ENCODE assay signal across 24 cellular contexts in genomic region chrX:19156223-19156622, GRCh38. TPM values are rescaled to one million over a fixed set of nuclear protein-coding genes. Genes with fewer than 3 reads are reported as not detected.
DNase-seq lines count a peak whose midpoint lies in the region; TF ChIP-seq lines count a peak whose summit lies in the region.
"Had no signal": no experiment of that assay in that cellular context is flagged by ENCODE, and none has a peak within 500 bp of the region (broad histone marks: within the 10 kb centered on the region; RNA-seq: fewer than 3 reads in every experiment).

No MANE protein-coding gene starts in this region.

- H3K27ac ChIP-seq in endodermal cell (ENCODE audit: low read depth, low read length) (no peak overlapping the region), neural progenitor cell (no peak overlapping the region), prostate gland (no peak overlapping the region)
- H3K27ac ChIP-seq: spleen, thoracic aorta had no signal

- H3K4me1 ChIP-seq in endodermal cell (ENCODE audit: control insufficient read depth, insufficient read depth, low read length) (no peaks in the 10 kb centered on the region), neural progenitor cell (no peaks in the 10 kb centered on the region), prostate gland (replicated peaks) (no peaks in the 10 kb centered on the region)
- H3K4me1 ChIP-seq: spleen had no signal

- intact Hi-C loops in prostate gland (cut with DNase I) = no loop called here

- DNase-seq in DMS53 (lab: John Stamatoyannopoulos, UW) = peak; percentile 2
- DNase-seq in DMS53 treated with DMSO at 0.1 percent for 48 hours (lab: John Stamatoyannopoulos, UW; ENCODE audit: unreplicated experiment) = no peak
- peak; percentile 15 for DNase-seq in NB4 (ENCODE audit: low read depth)
- peak; percentile 57 for DNase-seq in endodermal cell
- peak; percentile 13 for DNase-seq in neural progenitor cell (ENCODE audit: low spot score)
- no peak for DNase-seq in stimulated activated CD4-positive, alpha-beta T cell treated with anti-CD3 and anti-CD28 coated beads, Interleukin-2, amount 100 ng/mL, for 48 hours
- DNase-seq in DMS79 treated with DMSO at 0.1 percent for 48 hours (lab: John Stamatoyannopoulos, UW) = no peak
- no peak for DNase-seq in prostate gland (ENCODE audit: low spot score)
- DNase-seq: activated CD4-positive, alpha-beta T cell treated with anti-CD3 and anti-CD28 coated beads for 1 hour; activated CD8-positive, alpha-beta memory T cell treated with anti-CD3 and anti-CD28 coated beads, Interleukin-2, amount 10 ng/mL, durations not matched to agents 7 days and 5 days; activated naive CD8-positive, alpha-beta T cell treated with anti-CD3 and anti-CD28 coated beads, Interleukin-2, amount 50 U/mL, for 24 hours; DMS79; natural killer cell; NCI-H1048; NCI-H524 treated with DMSO at 0.1 percent for 48 hours; SK-N-SH; spleen; T1000 had no signal

- no peak overlapping the region for H3K4me2 ChIP-seq in neural progenitor cell
- H3K4me2 ChIP-seq: SK-N-SH had no signal

- H3K9ac ChIP-seq in endodermal cell (ENCODE audit: extremely low read depth, low read length, poor library complexity, severe bottlenecking) = no peak overlapping the region
- no peak overlapping the region for H3K9ac ChIP-seq in neural progenitor cell
- H3K9ac ChIP-seq: SK-N-SH had no signal

- peaks cover 2% of the 10 kb centered on the region for H3K4me1 Mint-ChIP-seq in endodermal cell
- H3K4me1 Mint-ChIP-seq in neural progenitor cell = peaks cover 5% of the 10 kb centered on the region
- H3K4me1 Mint-ChIP-seq: activated CD8-positive, alpha-beta memory T cell treated with anti-CD3 and anti-CD28 coated beads, Interleukin-2, amount 10 ng/mL, durations not matched to agents 7 days and 5 days; activated naive CD8-positive, alpha-beta T cell treated with anti-CD3 and anti-CD28 coated beads, Interleukin-2, amount 50 U/mL, for 24 hours; CD14-positive monocyte; memory B cell; natural killer cell had no signal

- no peaks in the 10 kb centered on the region for H3K27me3 ChIP-seq in endodermal cell (ENCODE audit: control insufficient read depth, insufficient read depth, low read length, poor library complexity, severe bottlenecking)
- H3K27me3 ChIP-seq in neural progenitor cell = no peaks in the 10 kb centered on the region
- no peaks in the 10 kb centered on the region for H3K27me3 ChIP-seq in prostate gland (replicated peaks; ENCODE audit: insufficient read depth)
- H3K27me3 ChIP-seq: spleen had no signal

- no peak overlapping the region for H3K4me3 ChIP-seq in NB4 (ENCODE audit: low read depth, low read length)
- no peak overlapping the region for H3K4me3 ChIP-seq in endodermal cell (ENCODE audit: low read length)
- H3K4me3 ChIP-seq in neural progenitor cell = no peak overlapping the region
- H3K4me3 ChIP-seq in prostate gland = no peak overlapping the region
- H3K4me3 ChIP-seq: spleen, thoracic aorta had no signal

- no peaks in the 10 kb centered on the region for H3F3A ChIP-seq in neural progenitor cell (ENCODE audit: low read depth)

- WGBS in endodermal cell (ENCODE audit: insufficient coverage in 1 of 2, insufficient read length in 1 of 2), 2 experiments = 54% methylated on average over 4 of the region's 4 CpGs; no CpG with 5 or more reads in 1 of the 2 experiments
- 53% methylated on average over 3 of the region's 4 CpGs for WGBS in prostate gland

- H3K27ac Mint-ChIP-seq in endodermal cell (no peak overlapping the region), neural progenitor cell (no peak overlapping the region)
- H3K27ac Mint-ChIP-seq: activated CD8-positive, alpha-beta memory T cell treated with anti-CD3 and anti-CD28 coated beads, Interleukin-2, amount 10 ng/mL, durations not matched to agents 7 days and 5 days; activated naive CD8-positive, alpha-beta T cell treated with anti-CD3 and anti-CD28 coated beads, Interleukin-2, amount 50 U/mL, for 24 hours; activated T-helper 2 cell treated with anti-CD3 and anti-CD28 coated beads, Interferon-gamma antibody, Interleukin-2, Interleukin-4, amounts not matched to agents 10 μg/mL and 5 μg/mL and 100 μg/mL, durations not matched to agents 14 hours and 24 hours and 36 hours; CD14-positive monocyte; IgD-negative memory B cell; memory B cell; natural killer cell; progenitor cell of endocrine pancreas had no signal

- TF ChIP-seq CTCF in NB4 (IDR thresholded peaks at IDR 0.05; ENCODE audit: low read depth, low read length) = no peak
- no peak for TF ChIP-seq CTCF in endodermal cell (conservative IDR thresholded peaks at IDR 0.05)
- TF ChIP-seq CTCF in neural progenitor cell (IDR thresholded peaks at IDR 0.05) = no peak
- TF ChIP-seq CTCF in prostate gland (IDR thresholded peaks at IDR 0.05) = no peak

- H3K36me3 ChIP-seq in endodermal cell (ENCODE audit: control insufficient read depth, insufficient read depth, low read length) (no peaks in the 10 kb centered on the region), neural progenitor cell (no peaks in the 10 kb centered on the region), prostate gland (no peaks in the 10 kb centered on the region)
- H3K36me3 ChIP-seq: spleen, thoracic aorta had no signal

- H3K4me3 Mint-ChIP-seq in endodermal cell (no peak overlapping the region), neural progenitor cell (no peak overlapping the region)
- H3K4me3 Mint-ChIP-seq: activated CD8-positive, alpha-beta memory T cell treated with anti-CD3 and anti-CD28 coated beads, Interleukin-2, amount 10 ng/mL, durations not matched to agents 7 days and 5 days; activated naive CD8-positive, alpha-beta T cell treated with anti-CD3 and anti-CD28 coated beads, Interleukin-2, amount 50 U/mL, for 24 hours; CD14-positive monocyte; IgD-negative memory B cell; memory B cell; natural killer cell had no signal

- no peaks in the 10 kb centered on the region for H4K20me1 ChIP-seq in neural progenitor cell (ENCODE audit: low read depth)

- TF ChIP-seq POLR2A in NB4 (IDR thresholded peaks at IDR 0.05; ENCODE audit: extremely low read depth, insufficient read length) (no peak), prostate gland (IDR thresholded peaks at IDR 0.05) (no peak)

- peaks cover 3% of the 10 kb centered on the region for H3K27me3 Mint-ChIP-seq in endodermal cell (ENCODE audit: insufficient read depth)
- H3K27me3 Mint-ChIP-seq in neural progenitor cell (ENCODE audit: insufficient read depth, low read depth) = peaks cover 4% of the 10 kb centered on the region
- H3K27me3 Mint-ChIP-seq: activated CD8-positive, alpha-beta memory T cell treated with anti-CD3 and anti-CD28 coated beads, Interleukin-2, amount 10 ng/mL, durations not matched to agents 7 days and 5 days; IgD-negative memory B cell; progenitor cell of endocrine pancreas had no signal

- H3K9me3 Mint-ChIP-seq in endodermal cell (peaks cover 59% of the 10 kb centered on the region), neural progenitor cell (peaks cover 11% of the 10 kb centered on the region)
- H3K9me3 Mint-ChIP-seq: activated naive CD8-positive, alpha-beta T cell treated with anti-CD3 and anti-CD28 coated beads, Interleukin-2, amount 50 U/mL, for 24 hours; activated T-helper 2 cell treated with anti-CD3 and anti-CD28 coated beads, Interferon-gamma antibody, Interleukin-2, Interleukin-4, amounts not matched to agents 10 μg/mL and 5 μg/mL and 100 μg/mL, durations not matched to agents 14 hours and 24 hours and 36 hours; memory B cell had no signal

- no peaks in the 10 kb centered on the region for H3K9me3 ChIP-seq in endodermal cell (ENCODE audit: control insufficient read depth, low read length)
- H3K9me3 ChIP-seq in neural progenitor cell (ENCODE audit: low read depth) = no peaks in the 10 kb centered on the region
- no peaks in the 10 kb centered on the region for H3K9me3 ChIP-seq in prostate gland
- H3K9me3 ChIP-seq: SK-N-SH, spleen, thoracic aorta had no signal

- no peak overlapping the region for H2AFZ ChIP-seq in neural progenitor cell (replicated peaks)

- H3K79me2 ChIP-seq in neural progenitor cell (ENCODE audit: low read depth) = no peaks in the 10 kb centered on the region

- H3K36me3 Mint-ChIP-seq in endodermal cell (ENCODE audit: low read depth) (no peaks in the 10 kb centered on the region), neural progenitor cell (no peaks in the 10 kb centered on the region)
- H3K36me3 Mint-ChIP-seq: activated CD8-positive, alpha-beta memory T cell treated with anti-CD3 and anti-CD28 coated beads, Interleukin-2, amount 10 ng/mL, durations not matched to agents 7 days and 5 days; CD14-positive monocyte; IgD-negative memory B cell; memory B cell; natural killer cell had no signal

RNA-seq across cellular contexts. Expression of gene ADGRG2, which starts 34.0 kb away (rescaled TPM):
- 1 to 10 TPM; 5.9 to 9.4 TPM for total RNA-seq in endodermal cell
- 4.8 TPM for polyA plus RNA-seq in endodermal cell (2013, experiment 1 of 2)
- 4.0 TPM for polyA plus RNA-seq in endodermal cell (2013, experiment 2 of 2)
- 0.43 and 0.80 TPM in 2 replicates for total RNA-seq in neural progenitor cell (ENCODE audit: low replicate concordance)
- total RNA-seq in prostate gland = 1 to 10 TPM; 5.2 to 6.0 TPM
- total RNA-seq: activated CD8-positive, alpha-beta memory T cell treated with anti-CD3 and anti-CD28 coated beads, Interleukin-2, amount 10 ng/mL, durations not matched to agents 7 days and 5 days; activated T-helper 2 cell treated with anti-CD3 and anti-CD28 coated beads, Interferon-gamma antibody, Interleukin-2, Interleukin-4, amounts not matched to agents 10 μg/mL and 5 μg/mL and 100 μg/mL, durations not matched to agents 14 hours and 24 hours and 36 hours; natural killer cell had no signal
- polyA plus RNA-seq: CD14-positive monocyte had no signal

Comparison
In these comparisons a context has a peak if more than half of its experiments do, and no peak if none do; other contexts are left out.
1. DNase-seq: peak in DMS53 (single experiment), NB4 (single experiment), endodermal cell (single experiment) and neural progenitor cell (single experiment); none in DMS53 treated with DMSO at 0.1 percent for 48 hours (single experiment), stimulated activated CD4-positive, alpha-beta T cell treated with anti-CD3 and anti-CD28 coated beads, Interleukin-2, amount 100 ng/mL, for 48 hours (0 of 2), DMS79 treated with DMSO at 0.1 percent for 48 hours (single experiment) and prostate gland (single experiment).